Comparison of ENCODE assay signal across 28 cellular contexts in the genomic region with DNA sequence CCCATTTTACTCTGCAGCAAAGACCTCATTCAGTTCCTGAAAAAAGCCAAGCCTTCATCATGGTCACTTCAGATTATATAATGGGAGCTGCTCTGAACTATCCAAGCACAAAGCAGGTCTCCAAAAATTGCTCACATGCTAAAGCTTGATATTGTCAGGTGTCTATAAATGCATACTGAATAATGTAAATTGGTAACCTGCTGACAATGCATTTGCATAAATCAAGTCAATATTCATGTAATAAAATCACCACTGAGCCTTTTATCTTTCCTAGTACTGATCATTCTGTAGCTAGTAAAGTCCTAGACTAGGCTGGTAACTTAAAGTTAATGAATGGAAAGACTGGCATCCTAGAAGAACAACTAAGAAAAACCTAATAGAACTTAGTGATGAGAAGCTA.
"Had no signal": no experiment of that assay in that cellular context is flagged by ENCODE, and none has a peak within 500 bp of the region (broad histone marks: within the 10 kb centered on the region; RNA-seq: fewer than 3 reads in every experiment).

No MANE protein-coding gene starts in this region.

- H3K36me3 ChIP-seq: neural progenitor cell, ovary, spleen, suprapubic skin, tibial artery, transverse colon, upper lobe of right lung, uterus had no signal

- H3K9me3 ChIP-seq: ovary, psoas muscle, spleen, suprapubic skin, testis, tibial artery, transverse colon, upper lobe of right lung, uterus had no signal

- H3K4me3 ChIP-seq: neural progenitor cell, ovary, psoas muscle, skin epidermis, smooth muscle cell, spleen, suprapubic skin, testis, tibial artery, transverse colon, upper lobe of right lung, uterus had no signal

- H3K4me2 ChIP-seq: neural progenitor cell, smooth muscle cell had no signal

- DNase-seq: natural killer cell; occipital lobe; ovary; posterior cingulate gyrus; psoas muscle; right cardiac atrium; spleen; stimulated activated CD4-positive, alpha-beta T cell treated with anti-CD3 and anti-CD28 coated beads, Interleukin-12 subunit alpha, Interleukin-12 subunit beta, amount 100 ng/mL, for 4 hours; stimulated activated CD4-positive, alpha-beta T cell treated with anti-CD3 and anti-CD28 coated beads, Interleukin-1b, Interleukin-23, amount 100 ng/mL, for 48 hours; stimulated activated CD4-positive, alpha-beta T cell treated with anti-CD3 and anti-CD28 coated beads, Interleukin-4, amount 100 ng/mL, for 1 hour; stimulated activated CD4-positive, alpha-beta T cell treated with anti-CD3 and anti-CD28 coated beads, Interleukin-4, amount 100 ng/mL, for 4 hours; stimulated activated CD8-positive, alpha-beta memory T cell treated with anti-CD3 and anti-CD28 coated beads, Interleukin-4, amount 100 ng/mL, for 48 hours; stimulated activated naive CD4-positive, alpha-beta T cell; stimulated activated naive CD8-positive, alpha-beta T cell treated with anti-CD3 and anti-CD28 coated beads, Interleukin-15, amount 100 ng/mL, for 72 hours; stimulated activated naive CD8-positive, alpha-beta T cell treated with anti-CD3 and anti-CD28 coated beads, Interleukin-15, Interleukin-2, amounts not matched to agents 100 U/mL and 50 U/mL, for 24 hours; substantia nigra; testis; tibial artery; transverse colon; upper lobe of right lung; uterus had no signal

- H3K27ac ChIP-seq: neural progenitor cell, ovary, parathyroid adenoma, psoas muscle, skin epidermis, spleen, suprapubic skin, testis, tibial artery, transverse colon, upper lobe of right lung, uterus had no signal

- ATAC-seq: natural killer cell; psoas muscle; right cardiac atrium; sciatic nerve; stimulated activated memory B cell treated with anti-CD40 and anti-IgM and Interleukin-4, amounts not matched to agents 10 μg/mL and 1 μg/mL and 100 μg/mL, for 72 hours; stimulated activated naive CD8-positive, alpha-beta T cell treated with anti-CD3 and anti-CD28 coated beads, Interleukin-15, amount 100 ng/mL, for 72 hours; stimulated activated naive CD8-positive, alpha-beta T cell treated with anti-CD3 and anti-CD28 coated beads, Interleukin-15, Interleukin-2, amounts not matched to agents 100 U/mL and 50 U/mL, for 24 hours; upper lobe of right lung had no signal

- H3K27me3 ChIP-seq: neural progenitor cell, ovary, spleen, suprapubic skin, testis, tibial artery, transverse colon, upper lobe of right lung, uterus had no signal

- H3K4me1 ChIP-seq: neural progenitor cell, parathyroid adenoma, psoas muscle, spleen, suprapubic skin, testis, transverse colon, upper lobe of right lung, uterus had no signal

- H3K9ac ChIP-seq: neural progenitor cell, parathyroid adenoma had no signal

- H3K79me2 ChIP-seq: parathyroid adenoma had no signal

- H2AFZ ChIP-seq: neural progenitor cell, parathyroid adenoma had no signal
